In the genomic region with DNA sequence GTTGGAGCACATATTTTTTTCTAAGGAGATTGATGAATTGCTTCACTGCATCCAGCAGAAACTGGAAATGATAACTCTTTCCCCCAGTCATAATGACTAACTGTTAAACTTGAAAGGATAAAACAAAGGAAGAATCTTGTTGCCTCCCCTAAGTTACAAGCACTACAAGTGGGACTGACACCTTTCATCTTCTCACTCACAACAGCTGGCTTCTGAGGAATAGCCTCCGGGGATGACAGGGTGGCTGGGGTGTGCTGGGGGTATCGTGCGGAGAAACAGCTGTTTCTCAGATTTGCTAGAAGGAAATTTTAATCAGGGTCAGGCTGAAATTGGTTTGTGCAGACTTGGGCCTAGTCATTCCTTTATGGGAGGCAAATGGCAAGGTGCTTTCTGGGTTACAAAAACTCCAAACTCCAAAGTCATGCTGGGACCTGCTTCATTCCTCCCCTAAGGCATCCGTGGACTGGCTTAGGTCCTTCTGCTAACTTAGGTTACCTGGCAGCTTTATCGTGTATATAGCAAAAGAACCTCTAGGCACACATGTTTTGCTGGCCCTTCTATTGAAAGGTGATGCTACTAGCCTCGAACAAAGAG, we compare ENCODE assay signal across 20 cellular contexts.
"Had no signal": no experiment of that assay in that cellular context is flagged by ENCODE, and none has a peak within 500 bp of the region (broad histone marks: within the 10 kb centered on the region; RNA-seq: fewer than 3 reads in every experiment).

No MANE protein-coding gene starts in this region.

- H3K36me3 ChIP-seq: heart left ventricle, left ventricle myocardium inferior, lower lobe of right lung, tibial nerve, upper lobe of right lung, vagina had no signal

- H3K4me1 Mint-ChIP-seq: naive B cell; stimulated activated naive B cell treated with anti-CD40 and anti-IgM and Interleukin-4, amounts not matched to agents 10 μg/mL and 1 μg/mL and 100 μg/mL, for 72 hours; stimulated activated naive CD8-positive, alpha-beta T cell treated with anti-CD3 and anti-CD28 coated beads, Interleukin-15, amount 100 ng/mL, for 72 hours had no signal

- H3K9ac ChIP-seq: parathyroid adenoma had no signal

- H3K4me3 Mint-ChIP-seq: dendritic cell treated with granulocyte-macrophage colony-stimulating factor and Interleukin-4, amounts not matched to agents 40 ng/mL and 50 ng/mL, for 4 days; naive B cell; nephron; stimulated activated naive B cell treated with anti-CD40 and anti-IgM and Interleukin-4, amounts not matched to agents 10 μg/mL and 1 μg/mL and 100 μg/mL, for 72 hours; stimulated activated naive CD8-positive, alpha-beta T cell treated with anti-CD3 and anti-CD28 coated beads, Interleukin-15, amount 100 ng/mL, for 72 hours had no signal

- H3K79me2 ChIP-seq: parathyroid adenoma had no signal

- H3K27ac ChIP-seq: heart left ventricle, left ventricle myocardium inferior, lower lobe of right lung, parathyroid adenoma, psoas muscle, skin epidermis, testis, tibial nerve, upper lobe of right lung, vagina had no signal

- H3K36me3 Mint-ChIP-seq: naive B cell; stimulated activated naive B cell treated with anti-CD40 and anti-IgM and Interleukin-4, amounts not matched to agents 10 μg/mL and 1 μg/mL and 100 μg/mL, for 72 hours had no signal

- H2AFZ ChIP-seq: parathyroid adenoma had no signal

- H3K4me3 ChIP-seq: heart left ventricle, left ventricle myocardium inferior, lower lobe of right lung, psoas muscle, skin epidermis, testis, tibial nerve, upper lobe of right lung, vagina had no signal

- H3K9me3 Mint-ChIP-seq: dendritic cell treated with granulocyte-macrophage colony-stimulating factor and Interleukin-4, amounts not matched to agents 40 ng/mL and 50 ng/mL, for 4 days; nephron had no signal

- H3K9me3 ChIP-seq: heart left ventricle, left ventricle myocardium inferior, lower lobe of right lung, psoas muscle, testis, tibial nerve, upper lobe of right lung, vagina had no signal

- DNase-seq: heart left ventricle; hippocampal formation; left ventricle myocardium inferior; lower lobe of right lung; mesendoderm; naive B cell; psoas muscle; stimulated activated CD4-positive, alpha-beta T cell treated with anti-CD3 and anti-CD28 coated beads, Interleukin-2, amount 100 ng/mL, for 24 hours; stimulated activated CD4-positive, alpha-beta T cell treated with anti-CD3 and anti-CD28 coated beads, Interleukin-4, amount 100 ng/mL, for 4 hours; stimulated activated naive B cell treated with anti-CD40 and anti-IgM and Interleukin-4, amounts not matched to agents 10 μg/mL and 1 μg/mL and 100 μg/mL, for 72 hours; stimulated activated naive CD8-positive, alpha-beta T cell treated with anti-CD3 and anti-CD28 coated beads, Interleukin-15, amount 100 ng/mL, for 72 hours; testis; upper lobe of right lung had no signal

- H3K27ac Mint-ChIP-seq: dendritic cell treated with granulocyte-macrophage colony-stimulating factor and Interleukin-4, amounts not matched to agents 40 ng/mL and 50 ng/mL, for 4 days; naive B cell; nephron; stimulated activated naive B cell treated with anti-CD40 and anti-IgM and Interleukin-4, amounts not matched to agents 10 μg/mL and 1 μg/mL and 100 μg/mL, for 72 hours; stimulated activated naive CD8-positive, alpha-beta T cell treated with anti-CD3 and anti-CD28 coated beads, Interleukin-15, amount 100 ng/mL, for 72 hours had no signal

- H3K27me3 Mint-ChIP-seq: dendritic cell treated with granulocyte-macrophage colony-stimulating factor and Interleukin-4, amounts not matched to agents 40 ng/mL and 50 ng/mL, for 4 days; stimulated activated naive B cell treated with anti-CD40 and anti-IgM and Interleukin-4, amounts not matched to agents 10 μg/mL and 1 μg/mL and 100 μg/mL, for 72 hours; stimulated activated naive CD8-positive, alpha-beta T cell treated with anti-CD3 and anti-CD28 coated beads, Interleukin-15, amount 100 ng/mL, for 72 hours had no signal

- H3K4me1 ChIP-seq: heart left ventricle, left ventricle myocardium inferior, lower lobe of right lung, parathyroid adenoma, psoas muscle, testis, tibial nerve, upper lobe of right lung, vagina had no signal

- ATAC-seq: heart left ventricle; lower lobe of right lung; psoas muscle; sciatic nerve; stimulated activated naive B cell treated with anti-CD40 and anti-IgM and Interleukin-4, amounts not matched to agents 10 μg/mL and 1 μg/mL and 100 μg/mL, for 72 hours; stimulated activated naive CD8-positive, alpha-beta T cell treated with anti-CD3 and anti-CD28 coated beads, Interleukin-15, amount 100 ng/mL, for 72 hours; upper lobe of right lung had no signal

- H3K27me3 ChIP-seq: heart left ventricle, testis, tibial nerve, upper lobe of right lung, vagina had no signal
